In the genomic region with DNA sequence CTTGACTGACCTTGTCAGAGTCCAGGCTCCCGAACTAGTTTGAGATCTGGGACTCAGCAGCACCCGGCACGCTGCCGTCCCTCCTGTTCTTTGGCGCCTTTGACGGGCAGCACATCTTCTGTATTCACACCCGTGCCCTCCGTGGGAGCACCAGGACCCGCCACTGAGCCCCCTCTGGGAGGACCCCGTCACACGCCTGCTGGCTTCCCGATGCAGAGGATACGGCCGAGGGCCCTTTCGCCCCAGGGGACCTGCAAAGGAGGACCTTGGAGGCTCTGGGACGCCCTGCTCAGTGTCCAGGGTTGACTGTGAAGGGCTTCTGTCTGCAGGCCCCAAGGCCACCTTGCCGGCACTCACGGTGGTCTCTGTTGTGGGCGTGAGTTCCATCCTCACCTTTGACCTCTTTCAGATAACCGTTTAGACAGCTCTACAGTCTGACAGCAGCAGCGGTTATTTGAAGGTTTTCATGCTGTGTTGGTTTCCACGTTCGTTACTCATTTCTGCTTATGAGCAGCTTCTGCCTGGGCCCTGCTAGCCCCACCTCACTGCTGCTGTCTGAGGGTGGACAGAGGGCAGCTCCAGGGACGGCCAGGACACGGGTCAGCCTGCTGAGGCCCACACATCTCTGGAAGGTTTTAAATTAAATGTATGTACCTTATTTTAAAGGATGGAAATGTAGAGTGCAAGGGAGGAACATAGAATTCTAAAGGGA, we compare ENCODE assay signal across 14 cellular contexts. TPM values are rescaled to one million over a fixed set of nuclear protein-coding genes. Genes with fewer than 3 reads are reported as not detected.
DNase-seq lines count a peak whose midpoint lies in the region; ATAC-seq and TF ChIP-seq lines count a peak whose summit lies in the region.
"Had no signal": no experiment of that assay in that cellular context is flagged by ENCODE, and none has a peak within 500 bp of the region (broad histone marks: within the 10 kb centered on the region; RNA-seq: fewer than 3 reads in every experiment).

No MANE protein-coding gene starts in this region.

- H3K9me3 Mint-ChIP-seq in type B pancreatic cell: peaks cover 6% of the 10 kb centered on the region
- H3K9me3 Mint-ChIP-seq: activated B cell treated with CpG ODN at 0.5 μM for 24 hours had no signal

- H3K27ac ChIP-seq in RWPE1 (peak overlapping the region; percentile 83), lower lobe of right lung (peak overlapping the region; percentile 18), ascending aorta (no peak overlapping the region)
- H3K27ac ChIP-seq: PC-9 had no signal

- H3K4me3 Mint-ChIP-seq in type B pancreatic cell: no peak overlapping the region
- H3K4me3 Mint-ChIP-seq: activated B cell treated with CpG ODN at 0.5 μM for 24 hours had no signal

- POLR2A ChIA-PET in RWPE1 (lab: Yijun Ruan, JAX; ENCODE audit: low non-redundant PET): no interaction called here

- H3K36me3 ChIP-seq in lower lobe of right lung: peaks cover 4% of the 10 kb centered on the region
- no peaks in the 10 kb centered on the region for H3K36me3 ChIP-seq in ascending aorta

- H3K36me3 Mint-ChIP-seq in type B pancreatic cell: peaks cover 4% of the 10 kb centered on the region

- intact Hi-C loops in lower lobe of right lung (cut with DNase I): no loop called here
- intact Hi-C loops in ascending aorta (cut with DNase I): no loop called here

- H3K9me3 ChIP-seq in lower lobe of right lung (no peaks in the 10 kb centered on the region), ascending aorta (no peaks in the 10 kb centered on the region)
- H3K9me3 ChIP-seq: Caco-2 had no signal

- no peaks in the 10 kb centered on the region for H3K27me3 ChIP-seq in lower lobe of right lung (ENCODE audit: low read depth)
- no peaks in the 10 kb centered on the region for H3K27me3 ChIP-seq in ascending aorta

- DNase-seq in activated naive CD4-positive, alpha-beta T cell treated with anti-CD3 and anti-CD28 coated beads, Interleukin-2, amount 50 U/mL, for 16 hours: peak; percentile 5
- no peak for DNase-seq in activated naive CD4-positive, alpha-beta T cell (lab: John Stamatoyannopoulos, UW)
- DNase-seq in RWPE1 (ENCODE audit: low spot score): no peak
- no peak for DNase-seq in lower lobe of right lung
- DNase-seq in type B pancreatic cell (ENCODE audit: extremely low spot score, unreplicated experiment): peak; percentile 64
- no peak for DNase-seq in ascending aorta (ENCODE audit: low spot score in 2 of 2)
- DNase-seq in NCI-H446 treated with DMSO at 0.1 percent for 48 hours (lab: John Stamatoyannopoulos, UW): no peak
- DNase-seq: NCI-H1436 treated with DMSO at 0.1 percent for 48 hours, NCI-H524 treated with DMSO at 0.1 percent for 48 hours had no signal

- no peaks in the 10 kb centered on the region for H3K27me3 Mint-ChIP-seq in type B pancreatic cell

- H3K27ac Mint-ChIP-seq in type B pancreatic cell: no peak overlapping the region
- H3K27ac Mint-ChIP-seq: activated B cell treated with CpG ODN at 0.5 μM for 24 hours had no signal

- H3K4me3 ChIP-seq in lower lobe of right lung (no peak overlapping the region), ascending aorta (no peak overlapping the region)
- H3K4me3 ChIP-seq: PC-9, skin epidermis had no signal

- TF ChIP-seq CTCF in RWPE1 (conservative IDR thresholded peaks at IDR 0.05; ENCODE audit: low read depth) (no peak), lower lobe of right lung (IDR thresholded peaks at IDR 0.05) (no peak), type B pancreatic cell (conservative IDR thresholded peaks at IDR 0.05) (no peak), ascending aorta (IDR thresholded peaks at IDR 0.05) (no peak)

- peaks cover 18% of the 10 kb centered on the region for H3K4me1 Mint-ChIP-seq in type B pancreatic cell (ENCODE audit: unreplicated experiment)

- CTCF ChIA-PET in RWPE1 (lab: Yijun Ruan, JAX): interaction anchor here (0.9 to 1.5 kb wide), 5 partner anchors 12 to 117 kb away, joined by 3 to 4 read pairs (median 3); a partner anchor contains a TSS

- H3K4me1 ChIP-seq in lower lobe of right lung (peaks cover 11% of the 10 kb centered on the region), ascending aorta (no peaks in the 10 kb centered on the region)

- ATAC-seq in lower lobe of right lung: no peak
- ATAC-seq in GM18868 (IDR thresholded peaks at IDR 0.05; ENCODE audit: unreplicated experiment): no peak

RNA-seq across cellular contexts. Expression of a gene that starts 12.6 kb away (rescaled TPM):
- 58.9 TPM for total RNA-seq in lower lobe of right lung
- total RNA-seq in type B pancreatic cell (ENCODE audit: low replicate concordance): 62.9 and 64.6 TPM in 2 replicates
- 56.7 TPM for total RNA-seq in ascending aorta

Comparison
In these comparisons a context has a peak if more than half of its experiments do, and no peak if none do; other contexts are left out.
1. DNase-seq: peak in activated naive CD4-positive, alpha-beta T cell treated with anti-CD3 and anti-CD28 coated beads, Interleukin-2, amount 50 U/mL, for 16 hours (single experiment) and type B pancreatic cell (single experiment); none in activated naive CD4-positive, alpha-beta T cell (0 of 4), RWPE1 (single experiment), lower lobe of right lung (single experiment), ascending aorta (0 of 2) and NCI-H446 treated with DMSO at 0.1 percent for 48 hours (single experiment).
2. H3K27ac ChIP-seq: peak in RWPE1 (single experiment) and lower lobe of right lung (single experiment); none in ascending aorta (0 of 2).